In genomic region chr3:53534996-53535395, GRCh38 we compare ENCODE assay signal across 32 cellular contexts. TPM values are rescaled to one million over a fixed set of nuclear protein-coding genes. Genes with fewer than 3 reads are reported as not detected.
DNase-seq lines count a peak whose midpoint lies in the region; ATAC-seq, FAIRE-seq and TF ChIP-seq lines count a peak whose summit lies in the region.
"Had no signal": no experiment of that assay in that cellular context is flagged by ENCODE, and none has a peak within 500 bp of the region (broad histone marks: within the 10 kb centered on the region; RNA-seq: fewer than 3 reads in every experiment).

No MANE protein-coding gene starts in this region.

- TF ChIP-seq CTCF in C4-2B (conservative IDR thresholded peaks at IDR 0.05) (no peak), body of pancreas (IDR thresholded peaks at IDR 0.05) (no peak), pancreas (IDR thresholded peaks at IDR 0.05) (no peak), brain microvascular endothelial cell (IDR thresholded peaks at IDR 0.05; ENCODE audit: low read depth, low read length, missing control alignments) (no peak)

- H3K36me3 ChIP-seq in body of pancreas (replicated peaks in 1 of 2; ENCODE audit: insufficient read depth in 1 of 2, low read depth in 2 of 2): no peaks in the 10 kb centered on the region
- H3K36me3 ChIP-seq in pancreas: no peaks in the 10 kb centered on the region
- H3K36me3 ChIP-seq in brain microvascular endothelial cell (replicated peaks): no peaks in the 10 kb centered on the region
- H3K36me3 ChIP-seq: BLaER1 treated with 17β-estradiol and CSF1 and Interleukin-3, amounts not matched to agents 10 nM and 100 nM; esophagus squamous epithelium; neutrophil; Peyer's patch; SJCRH30; tibial artery had no signal

- ATAC-seq in body of pancreas (peak; percentile 65), pancreas (peak in 3 of 4 donors; percentile 39 to 70 (median 68)), GM19351 (IDR thresholded peaks at IDR 0.05; ENCODE audit: unreplicated experiment) (no peak)
- ATAC-seq: activated CD4-positive, CD25-positive, alpha-beta regulatory T cell treated with anti-CD3 and anti-CD28 coated beads, Interleukin-2, amount 50 U/mL, for 24 hours; left lobe of liver; stimulated activated naive CD8-positive, alpha-beta T cell treated with anti-CD3 and anti-CD28 coated beads, Interleukin-15, amount 100 ng/mL, for 72 hours had no signal

- in situ Hi-C loops in brain microvascular endothelial cell (cut with HindIII; ENCODE audit: low pct_ligation_motif_present, low sequenced_read_pairs): no loop called here

- DNase-seq in NCI-H1694 treated with DMSO at 0.1 percent for 48 hours (lab: John Stamatoyannopoulos, UW) (peak; percentile 20), body of pancreas (peak in 1 of 4 donors; percentile 8), pancreas (no peak), brain microvascular endothelial cell (no peak), GOT3 (lab: John Stamatoyannopoulos, UW) (no peak)
- DNase-seq: activated CD4-positive, alpha-beta memory T cell treated with anti-CD3 and anti-CD28 coated beads for 36 hours; activated naive CD8-positive, alpha-beta T cell treated with anti-CD3 and anti-CD28 coated beads for 36 hours; cerebellar nuclear complex; COR-L47; DMS79; esophagus squamous epithelium; KBM-7; mesenchymal stem cell; NCI-H1417 treated with DMSO at 0.1 percent for 48 hours; NCI-H526 treated with DMSO at 0.1 percent for 48 hours; Peyer's patch; SJCRH30; stimulated activated naive CD8-positive, alpha-beta T cell treated with anti-CD3 and anti-CD28 coated beads, Interleukin-15, amount 100 ng/mL, for 72 hours; T-helper 1 cell; tibial artery had no signal

- 58 to 68% methylated on average over 8 of the region's 8 CpGs for WGBS in body of pancreas, 2 donors
- 49 to 50% methylated on average over 8 of the region's 8 CpGs for whole genome bisulfite sequencing in pancreas, 2 donors

- no peak for TF ChIP-seq POLR2A in body of pancreas (IDR thresholded peaks at IDR 0.05)

- H3K27ac ChIP-seq in C4-2B (peak overlapping the region; percentile 33), body of pancreas (peak overlapping the region in 2 of 4 donors; percentile 18 to 49), pancreas (peak overlapping the region in 1 of 4 donors; percentile 33), brain microvascular endothelial cell (no peak overlapping the region)
- H3K27ac ChIP-seq: BLaER1 treated with 17β-estradiol and CSF1 and Interleukin-3, amounts not matched to agents 10 nM and 100 nM; esophagus squamous epithelium; neutrophil; Peyer's patch; SJCRH30; tibial artery had no signal

- H3K4me3 ChIP-seq in body of pancreas (no peak overlapping the region), pancreas (no peak overlapping the region), brain microvascular endothelial cell (ENCODE audit: low read depth, low read length) (no peak overlapping the region)
- H3K4me3 ChIP-seq: BLaER1 treated with 17β-estradiol and CSF1 and Interleukin-3, amounts not matched to agents 10 nM and 100 nM; esophagus squamous epithelium; Peyer's patch; SJCRH30; tibial artery had no signal

- no peaks in the 10 kb centered on the region for H3K27me3 ChIP-seq in body of pancreas
- no peaks in the 10 kb centered on the region for H3K27me3 ChIP-seq in pancreas
- no peaks in the 10 kb centered on the region for H3K27me3 ChIP-seq in brain microvascular endothelial cell (replicated peaks)
- H3K27me3 ChIP-seq: BLaER1 treated with 17β-estradiol and CSF1 and Interleukin-3, amounts not matched to agents 10 nM and 100 nM; esophagus squamous epithelium; Peyer's patch; tibial artery had no signal

- no peak for FAIRE-seq in pancreas (lab: Jason Lieb, UNC)
- FAIRE-seq: astrocyte, frontal cortex, GM19239 had no signal

- H3K4me1 ChIP-seq in body of pancreas: peaks cover 9% of the 10 kb centered on the region
- H3K4me1 ChIP-seq in pancreas: no peaks in the 10 kb centered on the region
- H3K4me1 ChIP-seq: esophagus squamous epithelium, Peyer's patch, SJCRH30, tibial artery had no signal

- intact Hi-C loops in body of pancreas (cut with DNase I): no loop called here
- intact Hi-C loops in pancreas (cut with DNase I): no loop called here

- H3K9me3 ChIP-seq in body of pancreas: no peaks in the 10 kb centered on the region
- no peaks in the 10 kb centered on the region for H3K9me3 ChIP-seq in pancreas
- H3K9me3 ChIP-seq: BLaER1 treated with 17β-estradiol and CSF1 and Interleukin-3, amounts not matched to agents 10 nM and 100 nM; esophagus squamous epithelium; neutrophil; Peyer's patch; SJCRH30; tibial artery had no signal

RNA-seq across cellular contexts. Expression of gene CACNA1D, which starts 40.6 kb away (rescaled TPM):
- total RNA-seq in body of pancreas: 10 to 100 TPM in 1 of 2 donors, 1 to 10 TPM in 1; 9.9 to 20.4 TPM
- 10 to 100 TPM in 3 of 6 donors, 1 to 10 TPM in 3; 5.3 to 14.8 (median 10.2) TPM for total RNA-seq in pancreas
- 10 to 100 TPM; 11.3 to 22.8 TPM for polyA plus RNA-seq in pancreas
- total RNA-seq: activated naive CD8-positive, alpha-beta T cell treated with anti-CD3 and anti-CD28 coated beads for 36 hours; dermis microvascular lymphatic vessel endothelial cell; HT1080; pulmonary artery endothelial cell; SJCRH30 had no signal
